In genomic region chr9:131627326-131627845, GRCh38 we compare ENCODE assay signal across 9 cellular contexts.
A peak's percentile ranks its signal among the peaks of the same experiment; 100 is the strongest.
DNase-seq lines count a peak whose midpoint lies in the region; ATAC-seq and TF ChIP-seq lines count a peak whose summit lies in the region.
"Had no signal": no experiment of that assay in that cellular context is flagged by ENCODE, and none has a peak within 500 bp of the region (broad histone marks: within the 10 kb centered on the region; RNA-seq: fewer than 3 reads in every experiment).

No MANE protein-coding gene starts in this region.

- H3K9me3 ChIP-seq in osteoblast (ENCODE audit: low read depth, low read length) (no peaks in the 10 kb centered on the region), MM.1S (replicated peaks; ENCODE audit: insufficient read depth, low read length) (no peaks in the 10 kb centered on the region)
- H3K9me3 ChIP-seq: ovary had no signal

- H3K27ac Mint-ChIP-seq in brain: peak overlapping the region; percentile 41 to 91 (median 67)

- no peak overlapping the region for H3K9ac ChIP-seq in MM.1S (ENCODE audit: low read length)

- H3K4me1 ChIP-seq in osteoblast (ENCODE audit: insufficient read depth, low read length): peaks cover 12% of the 10 kb centered on the region
- H3K4me1 ChIP-seq in MM.1S (ENCODE audit: low read length): no peaks in the 10 kb centered on the region

- TF ChIP-seq POLR2A in GM18505 (IDR thresholded peaks at IDR 0.05; ENCODE audit: borderline replicate concordance, extremely low read depth, insufficient read depth, insufficient read length): no peak

- no peak overlapping the region for H3K4me3 Mint-ChIP-seq in brain

- H3K36me3 ChIP-seq in osteoblast (ENCODE audit: insufficient read depth, low read length): peaks cover 12% of the 10 kb centered on the region
- peaks cover under 1% of the 10 kb centered on the region for H3K36me3 ChIP-seq in MM.1S (replicated peaks; ENCODE audit: insufficient read depth, low read length)
- H3K36me3 ChIP-seq: ovary had no signal

- no peak overlapping the region for H3K4me3 ChIP-seq in osteoblast (ENCODE audit: insufficient read depth, low read length)
- H3K4me3 ChIP-seq in MM.1S (ENCODE audit: low read length): no peak overlapping the region
- H3K4me3 ChIP-seq: ovary had no signal

- peak overlapping the region; percentile 5 for H2AFZ ChIP-seq in osteoblast (ENCODE audit: low read length)
- H2AFZ ChIP-seq in MM.1S (ENCODE audit: low read length): no peak overlapping the region

- H3K27me3 Mint-ChIP-seq in brain: no peaks in the 10 kb centered on the region

- no peaks in the 10 kb centered on the region for H4K20me1 ChIP-seq in osteoblast (ENCODE audit: insufficient read depth, low read length)
- no peaks in the 10 kb centered on the region for H4K20me1 ChIP-seq in MM.1S (ENCODE audit: insufficient read depth, low read length)

- H3K27me3 ChIP-seq in osteoblast (ENCODE audit: insufficient read depth, low read length) (no peaks in the 10 kb centered on the region), MM.1S (replicated peaks; ENCODE audit: insufficient read depth, low read length) (no peaks in the 10 kb centered on the region)
- H3K27me3 ChIP-seq: ovary had no signal

- no peaks in the 10 kb centered on the region for H3K9me3 Mint-ChIP-seq in brain

- no peaks in the 10 kb centered on the region for H3F3A ChIP-seq in MM.1S (ENCODE audit: insufficient read depth, low read length)

- no peak for ATAC-seq in GM18505 (IDR thresholded peaks at IDR 0.05; ENCODE audit: unreplicated experiment)

- no peak for TF ChIP-seq CTCF in brain (conservative IDR thresholded peaks at IDR 0.05)
- no peak for TF ChIP-seq CTCF in osteoblast (IDR thresholded peaks at IDR 0.05; ENCODE audit: extremely low read depth, low read depth, low read length)
- no peak for TF ChIP-seq CTCF in MM.1S (IDR thresholded peaks at IDR 0.05; ENCODE audit: low read length)

- H3K79me2 ChIP-seq in osteoblast (ENCODE audit: insufficient read depth, low read length) (no peaks in the 10 kb centered on the region), MM.1S (ENCODE audit: low read length) (peaks cover 33% of the 10 kb centered on the region)

- H3K4me2 ChIP-seq in osteoblast (ENCODE audit: insufficient read depth, low read length) (no peak overlapping the region), MM.1S (ENCODE audit: low read depth, low read length) (no peak overlapping the region)

- DNase-seq in ELR (ENCODE audit: low read depth): peak; percentile 77
- peak; percentile 57 for DNase-seq in NCI-H2029 (lab: John Stamatoyannopoulos, UW)
- DNase-seq in osteoblast (ENCODE audit: insufficient read length, low spot score, missing footprints): peak; percentile 94
- DNase-seq in COLO668 (lab: John Stamatoyannopoulos, UW; ENCODE audit: unreplicated experiment): no peak
- no peak for DNase-seq in MM.1S
- DNase-seq in NCI-H524 treated with DMSO at 0.1 percent for 48 hours (lab: John Stamatoyannopoulos, UW): no peak
- DNase-seq: ovary had no signal

- H3K4me1 Mint-ChIP-seq in brain: peaks cover 56% of the 10 kb centered on the region

- H3K27ac ChIP-seq in osteoblast (ENCODE audit: low read depth, low read length): peak overlapping the region; percentile 75
- no peak overlapping the region for H3K27ac ChIP-seq in MM.1S (ENCODE audit: low read length)
- H3K27ac ChIP-seq: ovary had no signal

- peaks cover 41% of the 10 kb centered on the region for H3K36me3 Mint-ChIP-seq in brain

- H3K9me2 ChIP-seq in MM.1S (replicated peaks; ENCODE audit: insufficient read depth, low read length): no peaks in the 10 kb centered on the region

Comparison
In these comparisons a context has a peak if more than half of its experiments do, and no peak if none do; other contexts are left out.
1. DNase-seq: peak in ELR (single experiment), NCI-H2029 (single experiment) and osteoblast (single experiment); none in COLO668 (single experiment), MM.1S (single experiment) and NCI-H524 treated with DMSO at 0.1 percent for 48 hours (single experiment).